8 cellular contexts compared by ENCODE assay signal in the genomic region with DNA sequence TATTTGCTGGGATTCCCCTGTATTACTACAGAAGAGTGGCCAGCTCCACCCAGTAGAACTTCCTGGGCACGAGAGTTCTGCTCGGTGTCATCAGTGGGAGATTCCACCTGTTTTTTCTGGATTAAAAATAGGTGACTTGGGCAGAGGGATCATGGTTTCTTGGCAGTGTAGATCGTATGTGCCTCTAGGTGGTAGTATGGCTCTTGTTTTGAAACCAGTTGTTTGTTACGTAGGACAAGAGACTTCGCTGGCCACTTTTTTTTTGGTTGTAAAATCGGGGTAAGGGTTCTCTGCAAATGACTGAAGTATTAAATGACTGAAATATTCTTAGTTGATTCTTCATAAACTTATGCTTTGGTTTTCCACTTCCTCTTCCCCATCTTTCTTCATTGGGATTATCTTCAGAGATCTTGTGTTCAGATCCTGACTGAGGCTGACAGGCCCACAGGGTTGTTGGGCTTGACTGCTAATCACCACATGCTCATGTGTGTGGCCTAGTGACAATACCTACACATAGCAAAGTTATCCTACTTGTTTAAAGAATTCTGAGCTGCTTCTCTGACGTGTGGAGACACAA. TPM values are rescaled to one million over a fixed set of nuclear protein-coding genes. Genes with fewer than 3 reads are reported as not detected.
DNase-seq lines count a peak whose midpoint lies in the region; ATAC-seq and TF ChIP-seq lines count a peak whose summit lies in the region.

No MANE protein-coding gene starts in this region.

- H3K36me3 ChIP-seq in liver (ENCODE audit: control insufficient read depth in 4 of 4, insufficient read depth in 3 of 4, low read depth in 1 of 4, low read length in 3 of 4): no peaks in the 10 kb centered on the region

- TF ChIP-seq RAD21 in Ishikawa (IDR thresholded peaks at IDR 0.05; ENCODE audit: low read depth) (peak; percentile 28; the same call in 1 of the 2 replicates), liver (IDR thresholded peaks at IDR 0.05) (peak; percentile 71 to 72)

- no peak for TF ChIP-seq EP300 in Ishikawa (IDR thresholded peaks at IDR 0.05; ENCODE audit: borderline replicate concordance)

- H3K27ac ChIP-seq in liver (ENCODE audit: low read depth in 1 of 2, low read length in 2 of 2): no peak overlapping the region

- DNase-seq in CD1c-positive myeloid dendritic cell (ENCODE audit: extremely low spot score): peak; percentile 31
- DNase-seq in T47D (ENCODE audit: low read depth in 1 of 2, low spot score in 1 of 2): peak; percentile 14 to 48
- no peak for DNase-seq in HuH-7.5 (ENCODE audit: low spot score)
- DNase-seq in DMS153 (lab: John Stamatoyannopoulos, UW): no peak

- no peaks in the 10 kb centered on the region for H3K9me3 ChIP-seq in liver (ENCODE audit: control insufficient read depth in 4 of 4, low read length in 3 of 4)

- H3K27me3 ChIP-seq in liver (ENCODE audit: control insufficient read depth in 4 of 4, insufficient read depth in 4 of 4, low read length in 3 of 4): no peaks in the 10 kb centered on the region

- TF ChIP-seq CTCF in liver (IDR thresholded peaks at IDR 0.05; ENCODE audit: low read depth, low read length, missing input control): peak; percentile 24

- H3K4me1 ChIP-seq in liver (ENCODE audit: control insufficient read depth in 4 of 4, insufficient read depth in 4 of 4, low read length in 3 of 4): peaks cover 2 to 26% (median 12%) of the 10 kb centered on the region in 4 donors

- WGBS in liver: 66% methylated on average over 7 of the region's 7 CpGs

- ATAC-seq in HG02798 (IDR thresholded peaks at IDR 0.05; ENCODE audit: poor library complexity, unreplicated experiment): no peak
- ATAC-seq in HG02763 (IDR thresholded peaks at IDR 0.05; ENCODE audit: unreplicated experiment): no peak

- H3K4me3 ChIP-seq in liver (ENCODE audit: low read depth in 1 of 3, low read length in 3 of 3): no peak overlapping the region

- no peak overlapping the region for H3K9ac ChIP-seq in liver (ENCODE audit: low read depth in 1 of 2, low read length in 2 of 2)

- in situ Hi-C loops in T47D (cut with HindIII; ENCODE audit: low pct_unique_long_range_greater_than_20kb, low sequenced_read_pairs): no loop called here

TF ChIP-seq in Ishikawa, 13 proteins besides CTCF, POLR2A, EP300 and RAD21:
- TF ChIP-seq CREB1 (IDR thresholded peaks at IDR 0.05; ENCODE audit: low read depth) (no peak), TAF1 (IDR thresholded peaks at IDR 0.05; ENCODE audit: low read depth) (no peak), NFIC (IDR thresholded peaks at IDR 0.05) (no peak), FOXM1 (IDR thresholded peaks at IDR 0.05; ENCODE audit: borderline replicate concordance, low read depth) (no peak)
- TF ChIP-seq, protein P1, sequence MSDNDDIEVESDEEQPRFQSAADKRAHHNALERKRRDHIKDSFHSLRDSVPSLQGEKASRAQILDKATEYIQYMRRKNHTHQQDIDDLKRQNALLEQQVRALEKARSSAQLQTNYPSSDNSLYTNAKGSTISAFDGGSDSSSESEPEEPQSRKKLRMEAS (IDR thresholded peaks at IDR 0.05): no peak
- TF ChIP-seq, protein P2, sequence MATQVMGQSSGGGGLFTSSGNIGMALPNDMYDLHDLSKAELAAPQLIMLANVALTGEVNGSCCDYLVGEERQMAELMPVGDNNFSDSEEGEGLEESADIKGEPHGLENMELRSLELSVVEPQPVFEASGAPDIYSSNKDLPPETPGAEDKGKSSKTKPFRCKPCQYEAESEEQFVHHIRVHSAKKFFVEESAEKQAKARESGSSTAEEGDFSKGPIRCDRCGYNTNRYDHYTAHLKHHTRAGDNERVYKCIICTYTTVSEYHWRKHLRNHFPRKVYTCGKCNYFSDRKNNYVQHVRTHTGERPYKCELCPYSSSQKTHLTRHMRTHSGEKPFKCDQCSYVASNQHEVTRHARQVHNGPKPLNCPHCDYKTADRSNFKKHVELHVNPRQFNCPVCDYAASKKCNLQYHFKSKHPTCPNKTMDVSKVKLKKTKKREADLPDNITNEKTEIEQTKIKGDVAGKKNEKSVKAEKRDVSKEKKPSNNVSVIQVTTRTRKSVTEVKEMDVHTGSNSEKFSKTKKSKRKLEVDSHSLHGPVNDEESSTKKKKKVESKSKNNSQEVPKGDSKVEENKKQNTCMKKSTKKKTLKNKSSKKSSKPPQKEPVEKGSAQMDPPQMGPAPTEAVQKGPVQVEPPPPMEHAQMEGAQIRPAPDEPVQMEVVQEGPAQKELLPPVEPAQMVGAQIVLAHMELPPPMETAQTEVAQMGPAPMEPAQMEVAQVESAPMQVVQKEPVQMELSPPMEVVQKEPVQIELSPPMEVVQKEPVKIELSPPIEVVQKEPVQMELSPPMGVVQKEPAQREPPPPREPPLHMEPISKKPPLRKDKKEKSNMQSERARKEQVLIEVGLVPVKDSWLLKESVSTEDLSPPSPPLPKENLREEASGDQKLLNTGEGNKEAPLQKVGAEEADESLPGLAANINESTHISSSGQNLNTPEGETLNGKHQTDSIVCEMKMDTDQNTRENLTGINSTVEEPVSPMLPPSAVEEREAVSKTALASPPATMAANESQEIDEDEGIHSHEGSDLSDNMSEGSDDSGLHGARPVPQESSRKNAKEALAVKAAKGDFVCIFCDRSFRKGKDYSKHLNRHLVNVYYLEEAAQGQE (IDR thresholded peaks at IDR 0.05; ENCODE audit: low read depth): no peak
- TF ChIP-seq, protein P3, sequence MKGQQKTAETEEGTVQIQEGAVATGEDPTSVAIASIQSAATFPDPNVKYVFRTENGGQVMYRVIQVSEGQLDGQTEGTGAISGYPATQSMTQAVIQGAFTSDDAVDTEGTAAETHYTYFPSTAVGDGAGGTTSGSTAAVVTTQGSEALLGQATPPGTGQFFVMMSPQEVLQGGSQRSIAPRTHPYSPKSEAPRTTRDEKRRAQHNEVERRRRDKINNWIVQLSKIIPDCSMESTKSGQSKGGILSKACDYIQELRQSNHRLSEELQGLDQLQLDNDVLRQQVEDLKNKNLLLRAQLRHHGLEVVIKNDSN (IDR thresholded peaks at IDR 0.05): no peak

TF ChIP-seq in liver, 16 proteins besides CTCF, POLR2A, EP300 and RAD21:
- TF ChIP-seq GABPA (IDR thresholded peaks at IDR 0.05 in 1 of 2, conservative IDR thresholded peaks at IDR 0.05 in 1 of 2): no peak
- TF ChIP-seq RXRA (IDR thresholded peaks at IDR 0.05): no peak
- TF ChIP-seq, protein P4, sequence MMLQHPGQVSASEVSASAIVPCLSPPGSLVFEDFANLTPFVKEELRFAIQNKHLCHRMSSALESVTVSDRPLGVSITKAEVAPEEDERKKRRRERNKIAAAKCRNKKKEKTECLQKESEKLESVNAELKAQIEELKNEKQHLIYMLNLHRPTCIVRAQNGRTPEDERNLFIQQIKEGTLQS (IDR thresholded peaks at IDR 0.05): no peak
- no peak for TF ChIP-seq SP1 (IDR thresholded peaks at IDR 0.05)
- no peak for TF ChIP-seq EGR1 (IDR thresholded peaks at IDR 0.05; ENCODE audit: low read depth in 2 of 2)
- no peak for TF ChIP-seq YY1 (IDR thresholded peaks at IDR 0.05)
- TF ChIP-seq, protein P1 (IDR thresholded peaks at IDR 0.05): no peak
- TF ChIP-seq HNF4G (IDR thresholded peaks at IDR 0.05): no peak
- TF ChIP-seq HNF4A (conservative IDR thresholded peaks at IDR 0.05): no peak
- no peak for TF ChIP-seq FOXA1 (IDR thresholded peaks at IDR 0.05)
- no peak for TF ChIP-seq JUND (IDR thresholded peaks at IDR 0.05)
- TF ChIP-seq, protein P5, sequence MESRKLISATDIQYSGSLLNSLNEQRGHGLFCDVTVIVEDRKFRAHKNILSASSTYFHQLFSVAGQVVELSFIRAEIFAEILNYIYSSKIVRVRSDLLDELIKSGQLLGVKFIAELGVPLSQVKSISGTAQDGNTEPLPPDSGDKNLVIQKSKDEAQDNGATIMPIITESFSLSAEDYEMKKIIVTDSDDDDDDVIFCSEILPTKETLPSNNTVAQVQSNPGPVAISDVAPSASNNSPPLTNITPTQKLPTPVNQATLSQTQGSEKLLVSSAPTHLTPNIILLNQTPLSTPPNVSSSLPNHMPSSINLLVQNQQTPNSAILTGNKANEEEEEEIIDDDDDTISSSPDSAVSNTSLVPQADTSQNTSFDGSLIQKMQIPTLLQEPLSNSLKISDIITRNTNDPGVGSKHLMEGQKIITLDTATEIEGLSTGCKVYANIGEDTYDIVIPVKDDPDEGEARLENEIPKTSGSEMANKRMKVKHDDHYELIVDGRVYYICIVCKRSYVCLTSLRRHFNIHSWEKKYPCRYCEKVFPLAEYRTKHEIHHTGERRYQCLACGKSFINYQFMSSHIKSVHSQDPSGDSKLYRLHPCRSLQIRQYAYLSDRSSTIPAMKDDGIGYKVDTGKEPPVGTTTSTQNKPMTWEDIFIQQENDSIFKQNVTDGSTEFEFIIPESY (IDR thresholded peaks at IDR 0.05): no peak
- TF ChIP-seq, protein P2 (IDR thresholded peaks at IDR 0.05): no peak
- no peak for TF ChIP-seq FOXA2 (IDR thresholded peaks at IDR 0.05)
- TF ChIP-seq NR2F2 (IDR thresholded peaks at IDR 0.05): no peak
- TF ChIP-seq TAF1 (conservative IDR thresholded peaks at IDR 0.05): no peak
TF ChIP-seq in liver: peak in this region for 0.

RNA-seq across cellular contexts. Expression of a gene that starts 43.8 kb away (rescaled TPM):
- 10 to 100 TPM; 60.3 to 97.4 TPM for total RNA-seq in liver
- 10 to 100 TPM; 31.1 to 71.1 TPM for polyA plus RNA-seq in liver

Comparison
In these comparisons a context has a peak if more than half of its experiments do, and no peak if none do; other contexts are left out.
1. DNase-seq: peak in CD1c-positive myeloid dendritic cell (single experiment) and T47D (2 of 2); none in HuH-7.5 (single experiment) and DMS153 (single experiment).